32 cellular contexts compared by ENCODE assay signal in the genomic region with DNA sequence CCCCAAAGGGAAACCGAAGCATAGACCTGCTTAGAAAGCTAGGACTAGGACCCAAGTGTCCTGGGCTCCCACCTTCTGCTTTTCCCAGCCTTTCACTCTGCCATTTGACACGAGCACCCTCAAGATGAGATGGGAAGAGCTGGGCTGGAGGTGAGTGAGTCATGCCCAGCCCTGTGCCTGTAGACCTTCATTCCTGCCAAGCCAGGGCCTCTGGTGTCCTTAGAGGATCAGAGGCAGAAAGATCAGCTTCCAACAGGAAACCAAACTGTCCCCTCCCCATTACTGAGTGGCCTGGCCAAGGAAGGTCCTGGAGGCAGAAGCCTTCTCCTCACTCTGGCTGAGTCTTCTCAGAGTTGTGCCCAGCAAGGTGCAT. TPM values are rescaled to one million over a fixed set of nuclear protein-coding genes. Genes with fewer than 3 reads are reported as not detected.
DNase-seq lines count a peak whose midpoint lies in the region; ATAC-seq, FAIRE-seq and TF ChIP-seq lines count a peak whose summit lies in the region.
"Had no signal": no experiment of that assay in that cellular context is flagged by ENCODE, and none has a peak within 500 bp of the region (broad histone marks: within the 10 kb centered on the region; RNA-seq: fewer than 3 reads in every experiment).

No MANE protein-coding gene starts in this region.

- H3K9ac ChIP-seq in HepG2 (ENCODE audit: insufficient read depth, low read depth, low read length) (no peak overlapping the region), keratinocyte (ENCODE audit: control insufficient read depth, extremely low read depth, insufficient read depth, low read length) (no peak overlapping the region)

- TF ChIP-seq EP300 in HepG2 (IDR thresholded peaks at IDR 0.05; ENCODE audit: low read depth in 2 of 2, low read length in 2 of 2) (no peak), HepG2 (CRISPR knock-in tag; IDR thresholded peaks at IDR 0.05; ENCODE audit: borderline replicate concordance) (no peak)

- WGBS in HepG2 (ENCODE audit: low lambda C conversion rate): 79% methylated on average over 2 of the region's 2 CpGs
- WGBS in right lobe of liver (ENCODE audit: insufficient coverage, low coverage, low lambda C conversion rate, missing lambda C conversion rate): 67% methylated on average over 1 of the region's 2 CpGs

- H3K36me3 ChIP-seq in HepG2 (replicated peaks in 1 of 2; ENCODE audit: control insufficient read depth in 1 of 2, insufficient read depth in 2 of 2, low read length in 2 of 2) (no peaks in the 10 kb centered on the region), right lobe of liver (no peaks in the 10 kb centered on the region), bronchial epithelial cell (ENCODE audit: control insufficient read depth, insufficient read depth, low read length) (no peaks in the 10 kb centered on the region), keratinocyte (ENCODE audit: control insufficient read depth in 2 of 2, extremely low read depth in 1 of 2, insufficient read depth in 2 of 2, low read length in 2 of 2) (no peaks in the 10 kb centered on the region), OCI-LY7 (ENCODE audit: insufficient read depth, low read length) (no peaks in the 10 kb centered on the region)
- H3K36me3 ChIP-seq: lower lobe of right lung, pancreas had no signal

- POLR2A ChIA-PET in HepG2 (lab: Yijun Ruan, JAX): no interaction called here
- POLR2A ChIA-PET in OCI-LY7 (lab: Charles Lee): interaction anchor here (0.8 to 1.2 kb wide), 2 partner anchors 12 kb away, joined by 3 read pairs; no protein-coding TSS in a partner anchor

- no peaks in the 10 kb centered on the region for H3K9me1 ChIP-seq in keratinocyte (ENCODE audit: control insufficient read depth, extremely low read depth, insufficient read depth, low read length)

- TF ChIP-seq RAD21 in HepG2 (CRISPR knock-in tag; IDR thresholded peaks at IDR 0.05): no peak

- in situ Hi-C loops in HepG2 (cut with HindIII; ENCODE audit: extremely low pct_ligation_motif_present, low pct_unique_long_range_greater_than_20kb): no loop called here

- DNase-seq in HepG2 (ENCODE audit: low spot score): no peak
- DNase-seq in right lobe of liver: no peak
- no peak for DNase-seq in bronchial epithelial cell (ENCODE audit: low read depth)
- no peak for DNase-seq in keratinocyte (ENCODE audit: low read depth, low spot score)
- no peak for DNase-seq in NCI-H146 (lab: John Stamatoyannopoulos, UW)
- no peak for DNase-seq in mesenteric fat pad (ENCODE audit: low spot score)
- no peak for DNase-seq in HCEC 1CT
- no peak for DNase-seq in OCI-LY7 (ENCODE audit: low spot score)
- DNase-seq: activated CD4-positive, alpha-beta T cell treated with anti-CD3 and anti-CD28 coated beads for 4 hours; activated effector memory CD4-positive, alpha-beta T cell treated with Interleukin-2 at 50 U/mL for 16 hours; activated naive CD8-positive, alpha-beta T cell treated with anti-CD3 and anti-CD28 coated beads for 36 hours; AML-193; central memory CD4-positive, alpha-beta T cell; DMS79; kidney glomerular epithelial cell; lower lobe of right lung; NCI-H345; NCI-H82; nephron progenitor cell; pancreas; right cardiac atrium; stimulated activated CD4-positive, alpha-beta T cell treated with anti-CD3 and anti-CD28 coated beads, Interleukin-2, amount 100 ng/mL, for 48 hours; T-helper 2 cell had no signal

- intact Hi-C loops in HepG2 (cut with micrococcal nuclease; ENCODE audit: unreplicated experiment): no loop called here
- intact Hi-C loops in right lobe of liver (cut with DNase I): no loop called here
- intact Hi-C loops in OCI-LY7 (cut with micrococcal nuclease; ENCODE audit: unreplicated experiment): no loop called here

- H3K79me2 ChIP-seq in HepG2 (ENCODE audit: insufficient read depth, low read length): no peaks in the 10 kb centered on the region
- no peaks in the 10 kb centered on the region for H3K79me2 ChIP-seq in keratinocyte (ENCODE audit: control insufficient read depth, insufficient read depth, low read length)
- H3K79me2 ChIP-seq in OCI-LY7 (ENCODE audit: insufficient read depth, low read depth, low read length): no peaks in the 10 kb centered on the region

- no peaks in the 10 kb centered on the region for H3K9me2 ChIP-seq in OCI-LY7 (ENCODE audit: insufficient read depth, low read length)

- CTCF ChIA-PET in HepG2 (lab: Yijun Ruan, JAX; ENCODE audit: low intra/inter-chr PET ratio, low total read pairs): no interaction called here
- CTCF ChIA-PET in OCI-LY7 (lab: Charles Lee; ENCODE audit: unreplicated experiment): no interaction called here

- H3K27me3 ChIP-seq in HepG2 (ENCODE audit: control insufficient read depth in 1 of 2, insufficient read depth in 2 of 2, low read length in 2 of 2) (peaks cover 4 to 23% of the 10 kb centered on the region in 2 experiments; a peak in 4 of 5 replicates), right lobe of liver (peaks cover 0 to 13% of the 10 kb centered on the region in 2 donors), bronchial epithelial cell (ENCODE audit: control insufficient read depth, insufficient read depth, low read length) (no peaks in the 10 kb centered on the region), keratinocyte (ENCODE audit: control insufficient read depth, extremely low read depth, insufficient read depth, low read length) (peaks cover 4% of the 10 kb centered on the region)
- H3K27me3 ChIP-seq: pancreas had no signal

- TF ChIP-seq POLR2A in HepG2 (IDR thresholded peaks at IDR 0.05; ENCODE audit: insufficient read depth in 1 of 2, low read depth in 2 of 2, low read length in 2 of 2): no peak
- no peak for TF ChIP-seq POLR2A in right lobe of liver (IDR thresholded peaks at IDR 0.05)

- FAIRE-seq in HepG2 (lab: Jason Lieb, UNC) (no peak), bronchial epithelial cell (lab: Jason Lieb, UNC) (peak; percentile 77), keratinocyte (lab: Jason Lieb, UNC) (no peak)
- FAIRE-seq: A204.1, astrocyte, GM19239, H54, K562, pancreas had no signal

- H2AFZ ChIP-seq in HepG2 (ENCODE audit: low read length) (no peak overlapping the region), keratinocyte (ENCODE audit: control insufficient read depth, low read length) (no peak overlapping the region), OCI-LY7 (ENCODE audit: low read length) (no peak overlapping the region)

- dilution Hi-C loops in keratinocyte (cut with MboI; ENCODE audit: extremely low pct_ligation_motif_present, low sequenced_read_pairs): no loop called here

- no TSS peak for BruUV-seq in HepG2 (replicated peaks; lab: Mats Ljungman, UMichigan)
- no TSS peak for BruUV-seq in OCI-LY7 (replicated peaks; lab: Mats Ljungman, UMichigan)

- H3K4me2 ChIP-seq in HepG2 (ENCODE audit: low read depth, low read length): peak overlapping the region; percentile 65
- H3K4me2 ChIP-seq in keratinocyte (ENCODE audit: control insufficient read depth, extremely low read depth, insufficient read depth, low read depth, low read length): peak overlapping the region; percentile 22
- H3K4me2 ChIP-seq in OCI-LY7 (ENCODE audit: low read length): no peak overlapping the region

- TF ChIP-seq CTCF in HepG2 (CRISPR knock-in tag; IDR thresholded peaks at IDR 0.05) (no peak), right lobe of liver (IDR thresholded peaks at IDR 0.05) (no peak), bronchial epithelial cell (IDR thresholded peaks at IDR 0.05; ENCODE audit: insufficient read depth, low read length, severe bottlenecking) (no peak), keratinocyte (optimal IDR thresholded peaks at IDR 0.05 in 1 of 3, IDR thresholded peaks at IDR 0.05 in 1 of 3, conservative IDR thresholded peaks at IDR 0.05 in 1 of 3; ENCODE audit: extremely low read depth in 1 of 3, insufficient read depth in 2 of 3, low read length in 3 of 3) (no peak), OCI-LY7 (conservative IDR thresholded peaks at IDR 0.05; ENCODE audit: low read length) (no peak)

- no peaks in the 10 kb centered on the region for H3K9me3 ChIP-seq in HepG2 (ENCODE audit: low read length)
- H3K9me3 ChIP-seq in right lobe of liver: no peaks in the 10 kb centered on the region
- no peaks in the 10 kb centered on the region for H3K9me3 ChIP-seq in keratinocyte (ENCODE audit: control insufficient read depth, low read depth, low read length)
- H3K9me3 ChIP-seq in OCI-LY7 (ENCODE audit: low read length): no peaks in the 10 kb centered on the region
- H3K9me3 ChIP-seq: lower lobe of right lung, pancreas had no signal

- no peak overlapping the region for H3K27ac ChIP-seq in HepG2 (ENCODE audit: extremely low read length, insufficient read depth, low read length)
- H3K27ac ChIP-seq in right lobe of liver: no peak overlapping the region
- H3K27ac ChIP-seq in keratinocyte (ENCODE audit: control insufficient read depth, insufficient read depth, low read length): no peak overlapping the region
- H3K27ac ChIP-seq in OCI-LY7 (ENCODE audit: low read depth, low read length, poor library complexity, severe bottlenecking): no peak overlapping the region
- H3K27ac ChIP-seq: lower lobe of right lung, pancreas had no signal

- peaks cover 65% of the 10 kb centered on the region for H3K4me1 ChIP-seq in HepG2 (ENCODE audit: insufficient read depth, low read length)
- no peaks in the 10 kb centered on the region for H3K4me1 ChIP-seq in right lobe of liver
- peaks cover 11% of the 10 kb centered on the region for H3K4me1 ChIP-seq in keratinocyte (ENCODE audit: control insufficient read depth, extremely low read depth, insufficient read depth, low read length)
- H3K4me1 ChIP-seq in OCI-LY7 (ENCODE audit: insufficient read depth, low read length, poor library complexity, severe bottlenecking): peaks cover 24% of the 10 kb centered on the region

- no peak overlapping the region for H3K4me3 ChIP-seq in HepG2 (replicated peaks in 1 of 3; ENCODE audit: insufficient read depth in 1 of 3, low read depth in 2 of 3, low read length in 3 of 3)
- no peak overlapping the region for H3K4me3 ChIP-seq in right lobe of liver
- no peak overlapping the region for H3K4me3 ChIP-seq in bronchial epithelial cell (ENCODE audit: low read depth, low read length)
- H3K4me3 ChIP-seq in keratinocyte (ENCODE audit: control insufficient read depth in 2 of 3, extremely low read depth in 1 of 3, insufficient read depth in 2 of 3, low read depth in 1 of 3, low read length in 3 of 3): no peak overlapping the region
- no peak overlapping the region for H3K4me3 ChIP-seq in OCI-LY7 (ENCODE audit: low read depth, low read length, poor library complexity, severe bottlenecking)
- H3K4me3 ChIP-seq: K562, lower lobe of right lung, pancreas had no signal

- H4K20me1 ChIP-seq in HepG2 (ENCODE audit: insufficient read depth, low read length) (no peaks in the 10 kb centered on the region), keratinocyte (ENCODE audit: control insufficient read depth, extremely low read depth, insufficient read depth, low read length) (no peaks in the 10 kb centered on the region), OCI-LY7 (ENCODE audit: insufficient read depth, low read length) (no peaks in the 10 kb centered on the region)

- ATAC-seq in HepG2: no peak
- no peak for ATAC-seq in right lobe of liver
- ATAC-seq: K562, lower lobe of right lung, right cardiac atrium, Right ventricle myocardium inferior, SK-N-SH treated with all-trans-retinoic acid at 6 μM for 48 hours had no signal

RNA-seq across cellular contexts. Expression of a gene that starts 3.5 kb away (rescaled TPM):
- total RNA-seq in HepG2 (2016; rRNA removed; fragmentation: Illumina TruSeq; extraction: Trizol) (0.08 and 0.27 TPM in 2 replicates), right lobe of liver (under 1 TPM in 4 of 6 experiments, not detected in 2; 0.07 to 0.82 (median 0.15) TPM), bronchial epithelial cell (0.79 and 4.5 TPM in 2 replicates), mesenteric fat pad (0.51 TPM), OCI-LY7 (2022) (4.7 and 6.6 TPM in 2 replicates)
- 1.1 TPM in 1 of 2 replicates, not detected in the other for total RNA-seq in HepG2 (2016; cell fraction: cytosol; rRNA removed; fragmentation: Illumina TruSeq; extraction: Trizol; ENCODE audit: low read depth)
- 0.19 TPM in 1 of 2 replicates, not detected in the other for total RNA-seq in HepG2 (2016; cell fraction: insoluble cytoplasmic fraction; rRNA removed; fragmentation: Illumina TruSeq; extraction: Trizol)
- total RNA-seq in HepG2 (2016; cell fraction: membrane; rRNA removed; fragmentation: Illumina TruSeq; extraction: Trizol): 1.3 TPM in 1 of 2 replicates, not detected in the other
- 1.0 TPM in 1 of 2 replicates, not detected in the other for total RNA-seq in HepG2 (2016; cell fraction: nucleus; rRNA removed; fragmentation: Illumina TruSeq; extraction: Trizol)
- polyA plus RNA-seq in HepG2 (2011; rRNA removed) (0.17 and 0.59 TPM in 2 replicates), keratinocyte (0.61 to 1.5 TPM (median 0.66 TPM) in 3 replicates)
- 0.18 and 0.24 TPM in 2 replicates for polyA plus RNA-seq in HepG2 (2011; cell fraction: cytosol; rRNA removed)
- 0.90 and 1.1 TPM in 2 replicates for polyA plus RNA-seq in HepG2 (2011; cell fraction: nucleus; rRNA removed)
- 0.52 and 0.55 TPM in 2 replicates for polyA plus RNA-seq in HepG2 (2012)
- polyA plus RNA-seq in HepG2 (2016; cell fraction: cytosol; fragmentation: Illumina TruSeq; extraction: Trizol; ENCODE audit: low read depth): 0.12 and 0.34 TPM in 2 replicates
- not detected in 2 replicates for polyA plus RNA-seq in HepG2 (2016; cell fraction: insoluble cytoplasmic fraction; fragmentation: Illumina TruSeq; extraction: Trizol; ENCODE audit: low read depth)
- not detected in 2 replicates for polyA plus RNA-seq in HepG2 (2016; cell fraction: membrane; fragmentation: Illumina TruSeq; extraction: Trizol; ENCODE audit: low read depth)
- 0.49 TPM in 1 of 2 replicates, not detected in the other for polyA plus RNA-seq in HepG2 (2016; cell fraction: nucleus; fragmentation: Illumina TruSeq; extraction: Trizol; ENCODE audit: insufficient read depth, low read depth)
- polyA minus RNA-seq in HepG2 (2011; rRNA and poly(A)+ RNA removed; ENCODE audit: low replicate concordance): 0.28 TPM in 1 of 2 replicates, not detected in the other
- polyA minus RNA-seq in HepG2 (2011; cell fraction: cytosol; rRNA and poly(A)+ RNA removed): 1.8 TPM in 1 of 2 replicates, not detected in the other
- polyA minus RNA-seq in HepG2 (2011; cell fraction: nucleus; rRNA and poly(A)+ RNA removed): 0.26 and 0.37 TPM in 2 replicates
- polyA plus RNA-seq in keratinocyte (2011; ENCODE audit: low read depth): 13.9 TPM
- 0.38 and 0.95 TPM in 2 replicates for polyA plus RNA-seq in keratinocyte (2011; cell fraction: cytosol; rRNA removed)
- polyA plus RNA-seq in keratinocyte (2011; cell fraction: nucleus; rRNA removed): 2.9 and 3.2 TPM in 2 replicates
- polyA plus RNA-seq in keratinocyte (2012; ENCODE audit: low replicate concordance): 1.0 and 3.5 TPM in 2 replicates
- 1.3 to 4.1 TPM (median 1.7 TPM) in 3 replicates for polyA minus RNA-seq in keratinocyte
- polyA minus RNA-seq in keratinocyte (2011; cell fraction: cytosol; rRNA and poly(A)+ RNA removed): 1.3 TPM
- polyA minus RNA-seq in keratinocyte (2011; cell fraction: nucleus; rRNA and poly(A)+ RNA removed): 5.0 and 5.3 TPM in 2 replicates
- 0.41 and 0.79 TPM in 2 replicates for total RNA-seq in OCI-LY7 (2014; rRNA removed; shearing (Covaris generic))
- total RNA-seq: K562 had no signal

RNA-seq across cellular contexts. Expression of a gene that starts 43.5 kb away (rescaled TPM):
- total RNA-seq in HepG2 (2016; rRNA removed; fragmentation: Illumina TruSeq; extraction: Trizol) (not detected in 2 replicates), right lobe of liver (not detected), bronchial epithelial cell (not detected in 2 replicates), mesenteric fat pad (not detected), OCI-LY7 (2022) (not detected in 2 replicates)
- total RNA-seq in HepG2 (2016; cell fraction: cytosol; rRNA removed; fragmentation: Illumina TruSeq; extraction: Trizol; ENCODE audit: low read depth): not detected in 2 replicates
- total RNA-seq in HepG2 (2016; cell fraction: insoluble cytoplasmic fraction; rRNA removed; fragmentation: Illumina TruSeq; extraction: Trizol): not detected in 2 replicates
- not detected in 2 replicates for total RNA-seq in HepG2 (2016; cell fraction: membrane; rRNA removed; fragmentation: Illumina TruSeq; extraction: Trizol)
- not detected in 2 replicates for total RNA-seq in HepG2 (2016; cell fraction: nucleus; rRNA removed; fragmentation: Illumina TruSeq; extraction: Trizol)
- polyA plus RNA-seq in HepG2 (2011; rRNA removed) (not detected in 2 replicates), keratinocyte (not detected in 3 replicates)
- polyA plus RNA-seq in HepG2 (2011; cell fraction: cytosol; rRNA removed): not detected in 2 replicates
- polyA plus RNA-seq in HepG2 (2011; cell fraction: nucleus; rRNA removed): not detected in 2 replicates
- 0.04 TPM in 1 of 2 replicates, not detected in the other for polyA plus RNA-seq in HepG2 (2012)
- not detected in 2 replicates for polyA plus RNA-seq in HepG2 (2016; cell fraction: cytosol; fragmentation: Illumina TruSeq; extraction: Trizol; ENCODE audit: low read depth)
- not detected in 2 replicates for polyA plus RNA-seq in HepG2 (2016; cell fraction: insoluble cytoplasmic fraction; fragmentation: Illumina TruSeq; extraction: Trizol; ENCODE audit: low read depth)
- polyA plus RNA-seq in HepG2 (2016; cell fraction: membrane; fragmentation: Illumina TruSeq; extraction: Trizol; ENCODE audit: low read depth): not detected in 2 replicates
- not detected in 2 replicates for polyA plus RNA-seq in HepG2 (2016; cell fraction: nucleus; fragmentation: Illumina TruSeq; extraction: Trizol; ENCODE audit: insufficient read depth, low read depth)
- polyA minus RNA-seq in HepG2 (2011; rRNA and poly(A)+ RNA removed; ENCODE audit: low replicate concordance): not detected in 2 replicates
- polyA minus RNA-seq in HepG2 (2011; cell fraction: cytosol; rRNA and poly(A)+ RNA removed): not detected in 2 replicates
- polyA minus RNA-seq in HepG2 (2011; cell fraction: nucleus; rRNA and poly(A)+ RNA removed): not detected in 2 replicates
- polyA plus RNA-seq in keratinocyte (2011; ENCODE audit: low read depth): not detected
- polyA plus RNA-seq in keratinocyte (2011; cell fraction: cytosol; rRNA removed): not detected in 2 replicates
- not detected in 2 replicates for polyA plus RNA-seq in keratinocyte (2011; cell fraction: nucleus; rRNA removed)
- not detected in 2 replicates for polyA plus RNA-seq in keratinocyte (2012; ENCODE audit: low replicate concordance)
- polyA minus RNA-seq in keratinocyte: not detected in 3 replicates
- polyA minus RNA-seq in keratinocyte (2011; cell fraction: cytosol; rRNA and poly(A)+ RNA removed): not detected
- not detected in 2 replicates for polyA minus RNA-seq in keratinocyte (2011; cell fraction: nucleus; rRNA and poly(A)+ RNA removed)
- not detected in 2 replicates for total RNA-seq in OCI-LY7 (2014; rRNA removed; shearing (Covaris generic))
- total RNA-seq: activated naive CD8-positive, alpha-beta T cell treated with anti-CD3 and anti-CD28 coated beads for 36 hours; dermis microvascular lymphatic vessel endothelial cell; HT-29; K562; lower lobe of right lung; right cardiac atrium; Right ventricle myocardium inferior had no signal
- polyA plus RNA-seq: K562, right cardiac atrium had no signal
